In genomic region chr19:18194208-18194530, GRCh38 we compare ENCODE assay signal across 1 cellular context.
TF ChIP-seq lines count a peak whose summit lies in the region.

No MANE protein-coding gene starts in this region.

TF ChIP-seq in H1, 55 proteins besides CTCF, POLR2A, EP300 and RAD21:
- TF ChIP-seq TEAD4 (IDR thresholded peaks at IDR 0.05; ENCODE audit: low read depth, low read length) (no peak), EZH2 (IDR thresholded peaks at IDR 0.05; ENCODE audit: low read depth, low read length, severe bottlenecking) (no peak), KDM4A (IDR thresholded peaks at IDR 0.05; ENCODE audit: low read depth, low read length, severe bottlenecking) (no peak), CHD7 (IDR thresholded peaks at IDR 0.05; ENCODE audit: insufficient replicate concordance, low read length) (no peak), E2F6 (IDR thresholded peaks at IDR 0.05) (no peak), SAP30 (IDR thresholded peaks at IDR 0.05; ENCODE audit: insufficient read depth, insufficient replicate concordance, low read length) (no peak), BCL11A (IDR thresholded peaks at IDR 0.05; ENCODE audit: low read depth in 2 of 2, low read length in 2 of 2) (no peak), CBX5 (IDR thresholded peaks at IDR 0.05; ENCODE audit: low read depth, low read length) (no peak)
